ENCODE assay signal across 1 cellular context in genomic region chr3:194275231-194275671, GRCh38.
TF ChIP-seq lines count a peak whose summit lies in the region.

No MANE protein-coding gene starts in this region.

TF ChIP-seq in K562, 482 proteins besides CTCF, POLR2A, EP300 and RAD21 (continued from another document):
- TF ChIP-seq ZNF518B (CRISPR knock-in tag; IDR thresholded peaks at IDR 0.05) (no peak), CREB3L1 (IDR thresholded peaks at IDR 0.05; ENCODE audit: borderline replicate concordance, low read depth) (no peak), SFPQ (IDR thresholded peaks at IDR 0.05; ENCODE audit: low read depth, low read length) (no peak), ZNF583 (CRISPR knock-in tag; IDR thresholded peaks at IDR 0.05) (0 out of 2 replicates have a peak, but pooled peaks have one; percentile 20), KAT8 (IDR thresholded peaks at IDR 0.05; ENCODE audit: low read depth) (no peak), ARID2 (IDR thresholded peaks at IDR 0.05) (no peak), OTX1 (CRISPR knock-in tag; IDR thresholded peaks at IDR 0.05) (0 out of 2 replicates have a peak, but pooled peaks have one; percentile 14), BACH1 (tag; IDR thresholded peaks at IDR 0.05) (no peak), ZNF778 (CRISPR knock-in tag; IDR thresholded peaks at IDR 0.05) (no peak), ZNF3 (CRISPR knock-in tag; IDR thresholded peaks at IDR 0.05) (no peak), ASH1L (IDR thresholded peaks at IDR 0.05; ENCODE audit: borderline replicate concordance, low read depth, partially characterized antibody) (no peak), RBM39 (optimal IDR thresholded peaks at IDR 0.05; ENCODE audit: low read depth, low read length) (no peak), CBX3 (IDR thresholded peaks at IDR 0.05; ENCODE audit: borderline replicate concordance in 1 of 2, low read length in 2 of 2) (no peak), ZFP36 (IDR thresholded peaks at IDR 0.05; ENCODE audit: low read depth, low read length, partially characterized antibody) (no peak), TARDBP (IDR thresholded peaks at IDR 0.05) (no peak), HNRNPUL1 (IDR thresholded peaks at IDR 0.05; ENCODE audit: low read length) (no peak), RREB1 (CRISPR knock-in tag; IDR thresholded peaks at IDR 0.05) (no peak), RNF219 (CRISPR knock-in tag; IDR thresholded peaks at IDR 0.05) (no peak), SPI1 (IDR thresholded peaks at IDR 0.05; ENCODE audit: borderline replicate concordance, low read depth, low read length) (peak; percentile 35; the same call in 1 of the 2 replicates), HMG20A (CRISPR knock-in tag; conservative IDR thresholded peaks at IDR 0.05) (no peak), CBFA2T3 (IDR thresholded peaks at IDR 0.05) (no peak), ZNF184 (CRISPR knock-in tag; IDR thresholded peaks at IDR 0.05) (no peak), ZNF408 (CRISPR knock-in tag; IDR thresholded peaks at IDR 0.05; ENCODE audit: low read depth) (no peak), SMARCA4 (IDR thresholded peaks at IDR 0.05) (no peak), BRF1 (IDR thresholded peaks at IDR 0.05; ENCODE audit: borderline replicate concordance, extremely low read depth, insufficient read length) (no peak), CTBP1 (IDR thresholded peaks at IDR 0.05; ENCODE audit: borderline replicate concordance) (no peak)
